Comparison of ENCODE assay signal across 9 cellular contexts in the genomic region with DNA sequence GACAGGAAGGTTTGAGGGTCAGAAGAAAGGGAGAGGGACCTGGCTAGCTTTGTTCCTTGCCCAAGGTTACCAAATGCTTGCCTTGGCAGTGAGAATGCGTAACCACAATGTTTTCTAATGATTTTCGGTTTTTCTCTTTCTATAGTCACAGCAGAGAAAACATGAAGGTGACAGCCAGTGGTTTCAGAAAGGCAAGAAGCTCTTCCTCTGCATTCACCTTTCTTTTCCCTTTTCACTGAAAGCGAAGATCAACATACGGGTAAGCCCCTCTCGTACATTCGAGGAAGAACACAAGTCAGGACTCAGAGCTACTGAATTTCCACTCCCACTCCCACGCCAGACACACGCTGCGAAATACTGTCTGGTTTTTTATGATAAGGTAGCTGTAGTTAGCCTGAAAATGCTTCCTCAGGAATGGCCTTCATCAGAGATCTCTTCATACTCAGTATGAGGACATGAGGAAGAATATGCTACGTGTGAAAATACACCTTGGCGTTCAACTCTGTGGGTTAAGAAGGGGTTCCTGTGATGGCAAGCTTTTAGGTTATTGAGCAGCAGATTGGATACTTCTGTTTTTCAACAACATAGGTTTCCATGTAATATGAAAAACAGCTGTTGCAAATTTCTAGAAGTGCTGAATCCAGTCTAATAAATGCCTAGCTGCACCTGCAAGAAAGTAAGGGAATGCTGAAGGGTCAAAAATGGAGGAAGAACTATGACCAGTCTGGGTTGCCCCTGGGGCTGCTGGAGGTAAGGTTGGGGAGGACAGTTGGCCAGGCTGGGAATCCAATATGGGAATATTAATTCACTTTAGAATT. TPM values are rescaled to one million over a fixed set of nuclear protein-coding genes. Genes with fewer than 3 reads are reported as not detected.
DNase-seq lines count a peak whose midpoint lies in the region; ATAC-seq, FAIRE-seq and TF ChIP-seq lines count a peak whose summit lies in the region.
"Had no signal": no experiment of that assay in that cellular context is flagged by ENCODE, and none has a peak within 500 bp of the region (broad histone marks: within the 10 kb centered on the region; RNA-seq: fewer than 3 reads in every experiment).

No MANE protein-coding gene starts in this region.

- no peaks in the 10 kb centered on the region for H3K4me1 ChIP-seq in neural progenitor cell

- H3K4me3 ChIP-seq in GM12875 (ENCODE audit: low read depth, low read length) (peak overlapping the region; percentile 12), foreskin fibroblast (ENCODE audit: low read depth in 1 of 2, low read length in 2 of 2) (no peak overlapping the region), neural progenitor cell (no peak overlapping the region)

- no peak overlapping the region for H2AFZ ChIP-seq in neural progenitor cell (replicated peaks)

- no peaks in the 10 kb centered on the region for H4K20me1 ChIP-seq in neural progenitor cell (ENCODE audit: low read depth)

- no peak for TF ChIP-seq POLR2A in H54 (IDR thresholded peaks at IDR 0.05; ENCODE audit: low read depth, low read length)

- H3K9ac ChIP-seq in neural progenitor cell: no peak overlapping the region

- TF ChIP-seq CTCF in GM12875 (IDR thresholded peaks at IDR 0.05; ENCODE audit: borderline replicate concordance, insufficient read depth, low read depth, low read length): no peak
- no peak for TF ChIP-seq CTCF in foreskin fibroblast (IDR thresholded peaks at IDR 0.05; ENCODE audit: low read depth, low read length)
- TF ChIP-seq CTCF in neural progenitor cell (IDR thresholded peaks at IDR 0.05): no peak

- no peaks in the 10 kb centered on the region for H3K27me3 ChIP-seq in neural progenitor cell

- no peaks in the 10 kb centered on the region for H3K9me3 Mint-ChIP-seq in activated naive CD4-positive, alpha-beta T cell treated with anti-CD3 and anti-CD28 coated beads, Interleukin-2, amount 50 U/mL, for 24 hours
- peaks cover 18% of the 10 kb centered on the region for H3K9me3 Mint-ChIP-seq in neural progenitor cell

- DNase-seq in H54 (ENCODE audit: insufficient read length, low spot score) (no peak), foreskin fibroblast (no peak), medulla oblongata (ENCODE audit: extremely low spot score) (no peak), neural progenitor cell (ENCODE audit: low spot score) (no peak)
- DNase-seq: DMS79 treated with DMSO at 0.1 percent for 48 hours had no signal

- H3K79me2 ChIP-seq in neural progenitor cell (ENCODE audit: low read depth): no peaks in the 10 kb centered on the region

- no peaks in the 10 kb centered on the region for H3K9me3 ChIP-seq in neural progenitor cell (ENCODE audit: low read depth)

- H3K4me3 Mint-ChIP-seq in activated naive CD4-positive, alpha-beta T cell treated with anti-CD3 and anti-CD28 coated beads, Interleukin-2, amount 50 U/mL, for 24 hours: peak overlapping the region; percentile 79
- H3K4me3 Mint-ChIP-seq in neural progenitor cell: no peak overlapping the region

- H3K27ac ChIP-seq in neural progenitor cell: no peak overlapping the region

- H3K27me3 Mint-ChIP-seq in activated naive CD4-positive, alpha-beta T cell treated with anti-CD3 and anti-CD28 coated beads, Interleukin-2, amount 50 U/mL, for 24 hours: no peaks in the 10 kb centered on the region
- peaks cover 2% of the 10 kb centered on the region for H3K27me3 Mint-ChIP-seq in neural progenitor cell (ENCODE audit: insufficient read depth, low read depth)

- no peaks in the 10 kb centered on the region for H3K36me3 ChIP-seq in neural progenitor cell

- no peaks in the 10 kb centered on the region for H3K36me3 Mint-ChIP-seq in activated naive CD4-positive, alpha-beta T cell treated with anti-CD3 and anti-CD28 coated beads, Interleukin-2, amount 50 U/mL, for 24 hours
- H3K36me3 Mint-ChIP-seq in neural progenitor cell: no peaks in the 10 kb centered on the region

- no peak for FAIRE-seq in H54 (lab: Jason Lieb, UNC)

- H3K4me1 Mint-ChIP-seq in activated naive CD4-positive, alpha-beta T cell treated with anti-CD3 and anti-CD28 coated beads, Interleukin-2, amount 50 U/mL, for 24 hours: peaks cover 34% of the 10 kb centered on the region
- H3K4me1 Mint-ChIP-seq in neural progenitor cell: no peaks in the 10 kb centered on the region

- H3K4me2 ChIP-seq in neural progenitor cell: no peak overlapping the region

- peak overlapping the region; percentile 70 for H3K27ac Mint-ChIP-seq in activated naive CD4-positive, alpha-beta T cell treated with anti-CD3 and anti-CD28 coated beads, Interleukin-2, amount 50 U/mL, for 24 hours
- no peak overlapping the region for H3K27ac Mint-ChIP-seq in neural progenitor cell

- H3F3A ChIP-seq in neural progenitor cell (ENCODE audit: low read depth): no peaks in the 10 kb centered on the region

- ATAC-seq in GM19438 (IDR thresholded peaks at IDR 0.05; ENCODE audit: low read depth, unreplicated experiment) (peak; percentile 47), HG03097 (IDR thresholded peaks at IDR 0.05; ENCODE audit: low FRiP score, unreplicated experiment) (peak; percentile 39)

RNA-seq across cellular contexts. Expression of a gene that starts 7.4 kb away (rescaled TPM):
- total RNA-seq in neural progenitor cell (ENCODE audit: low replicate concordance): 0.80 and 1.5 TPM in 2 replicates
